In genomic region chr7:20331231-20331880, GRCh38 we compare ENCODE assay signal across 8 cellular contexts. TPM values are rescaled to one million over a fixed set of nuclear protein-coding genes. Genes with fewer than 3 reads are reported as not detected.
A peak's percentile ranks its signal among the peaks of the same experiment; 100 is the strongest.
DNase-seq lines count a peak whose midpoint lies in the region; ATAC-seq and TF ChIP-seq lines count a peak whose summit lies in the region.

No MANE protein-coding gene starts in this region.

- peak overlapping the region; percentile 58 to 83 (median 66) for H3K4me3 ChIP-seq in stomach

- intact Hi-C loops in stomach (cut with DNase I; ENCODE audit: low total_unique reads): no loop called here

- no peak for TF ChIP-seq POLR2A in stomach (IDR thresholded peaks at IDR 0.05)

- H3K4me1 ChIP-seq in stomach: peaks cover 0 to 29% (median 21%) of the 10 kb centered on the region in 4 donors

- TF ChIP-seq EP300 in stomach (IDR thresholded peaks at IDR 0.05): no peak

- 0 to 2% (median 1%) methylated on average over 15 to 60 of the region's 60 CpGs for WGBS in stomach, 5 donors

- peak in 1 of 7 experiments; percentile 9 for TF ChIP-seq CTCF in stomach (IDR thresholded peaks at IDR 0.05)

- no peaks in the 10 kb centered on the region for H3K9me3 ChIP-seq in stomach

- H3K27ac ChIP-seq in stomach: peak overlapping the region; percentile 79 to 96 (median 90)

- DNase-seq in DMS153 (lab: John Stamatoyannopoulos, UW): peak; percentile 72
- peak; percentile 68 for DNase-seq in SW480 (ENCODE audit: low spot score)
- DNase-seq in ecto neural progenitor cell (ENCODE audit: low spot score): peak; percentile 81
- peak; percentile 82 for DNase-seq in medulla oblongata (ENCODE audit: extremely low spot score)
- DNase-seq in stomach: peak; percentile 53
- DNase-seq in cerebellar cortex (ENCODE audit: low spot score): no peak

- no peaks in the 10 kb centered on the region for H3K36me3 ChIP-seq in stomach

- H3K27me3 ChIP-seq in stomach: peaks cover 0 to 16% (median 0%) of the 10 kb centered on the region in 3 donors

- ATAC-seq in GM19397 (IDR thresholded peaks at IDR 0.05; ENCODE audit: unreplicated experiment) (peak; percentile 31), HG03457 (IDR thresholded peaks at IDR 0.05; ENCODE audit: unreplicated experiment) (peak; percentile 12)

RNA-seq across cellular contexts. Expression of gene ITGB8, which starts 0.7 kb away (rescaled TPM):
- total RNA-seq in stomach: 10 to 100 TPM in 3 of 5 donors, 1 to 10 TPM in 2; 5.4 to 31.9 (median 24.6) TPM
- 1 to 10 TPM; 1.1 to 2.5 (median 1.9) TPM for polyA plus RNA-seq in stomach
